Comparison of ENCODE assay signal across 10 cellular contexts in genomic region chr10:104076743-104077160, GRCh38. TPM values are rescaled to one million over a fixed set of nuclear protein-coding genes. Genes with fewer than 3 reads are reported as not detected.
DNase-seq lines count a peak whose midpoint lies in the region; FAIRE-seq and TF ChIP-seq lines count a peak whose summit lies in the region.
"Had no signal": no experiment of that assay in that cellular context is flagged by ENCODE, and none has a peak within 500 bp of the region (broad histone marks: within the 10 kb centered on the region; RNA-seq: fewer than 3 reads in every experiment).

No MANE protein-coding gene starts in this region.

- no peaks in the 10 kb centered on the region for H3K79me2 ChIP-seq in astrocyte (ENCODE audit: insufficient read depth, low read length)

- no peaks in the 10 kb centered on the region for H3K36me3 Mint-ChIP-seq in astrocyte (ENCODE audit: low read depth, unreplicated experiment)
- H3K36me3 Mint-ChIP-seq in activated naive CD8-positive, alpha-beta T cell treated with anti-CD3 and anti-CD28 coated beads for 36 hours = no peaks in the 10 kb centered on the region
- H3K36me3 Mint-ChIP-seq: memory B cell had no signal

- no peak overlapping the region for H3K27ac ChIP-seq in astrocyte (ENCODE audit: low read depth, low read length)
- no peak overlapping the region for H3K27ac ChIP-seq in iPS-20b (ENCODE audit: low read length)
- H3K27ac ChIP-seq in testis = no peak overlapping the region

- H3K27me3 ChIP-seq in astrocyte (ENCODE audit: insufficient read depth, low read length) (peaks cover 2% of the 10 kb centered on the region), iPS-20b (ENCODE audit: insufficient read depth, low read length) (no peaks in the 10 kb centered on the region), testis (no peaks in the 10 kb centered on the region)

- TF ChIP-seq CTCF in astrocyte (IDR thresholded peaks at IDR 0.05; ENCODE audit: insufficient read depth, low read depth, low read length) (no peak), testis (IDR thresholded peaks at IDR 0.05) (no peak)

- WGBS in testis, 2 donors = 32 to 43% methylated on average over 3 of the region's 3 CpGs

- DNase-seq in NCI-H1417 (lab: John Stamatoyannopoulos, UW) (peak; percentile 55 to 96 (median 81)), astrocyte (ENCODE audit: low read depth) (no peak), testis (peak; percentile 65), GOT3 (lab: John Stamatoyannopoulos, UW) (no peak), NCI-H446 treated with DMSO at 0.1 percent for 48 hours (lab: John Stamatoyannopoulos, UW) (no peak)
- DNase-seq in activated naive CD8-positive, alpha-beta T cell treated with anti-CD3 and anti-CD28 coated beads for 36 hours = no peak
- DNase-seq: Karpas-422 had no signal

- H3K27me3 Mint-ChIP-seq in astrocyte (ENCODE audit: low read depth, unreplicated experiment) = peaks cover 1% of the 10 kb centered on the region
- H3K27me3 Mint-ChIP-seq in activated naive CD8-positive, alpha-beta T cell treated with anti-CD3 and anti-CD28 coated beads for 36 hours = no peaks in the 10 kb centered on the region

- H3K4me1 ChIP-seq in astrocyte (ENCODE audit: insufficient read depth, low read length) = no peaks in the 10 kb centered on the region
- peaks cover 22% of the 10 kb centered on the region for H3K4me1 ChIP-seq in iPS-20b (ENCODE audit: insufficient read depth, low read length)
- H3K4me1 ChIP-seq in testis = peaks cover 4% of the 10 kb centered on the region

- H3K9me3 ChIP-seq in astrocyte (ENCODE audit: insufficient read depth, low read depth, low read length) (no peaks in the 10 kb centered on the region), iPS-20b (ENCODE audit: insufficient read depth, low read depth, low read length) (no peaks in the 10 kb centered on the region), testis (no peaks in the 10 kb centered on the region)

- H2AFZ ChIP-seq in astrocyte (ENCODE audit: low read depth, low read length) = no peak overlapping the region

- H4K20me1 ChIP-seq in astrocyte (ENCODE audit: insufficient read depth, low read length) = no peaks in the 10 kb centered on the region

- no peak for TF ChIP-seq POLR2A in testis (IDR thresholded peaks at IDR 0.05)

- H3K4me2 ChIP-seq in astrocyte (ENCODE audit: low read length) = peak overlapping the region; percentile 11

- no peak overlapping the region for H3K27ac Mint-ChIP-seq in astrocyte (ENCODE audit: unreplicated experiment)
- no peak overlapping the region for H3K27ac Mint-ChIP-seq in activated naive CD8-positive, alpha-beta T cell treated with anti-CD3 and anti-CD28 coated beads for 36 hours
- H3K27ac Mint-ChIP-seq: memory B cell had no signal

- H3K4me3 Mint-ChIP-seq in astrocyte (ENCODE audit: unreplicated experiment) = no peak overlapping the region
- no peak overlapping the region for H3K4me3 Mint-ChIP-seq in activated naive CD8-positive, alpha-beta T cell treated with anti-CD3 and anti-CD28 coated beads for 36 hours
- H3K4me3 Mint-ChIP-seq: memory B cell had no signal

- no peaks in the 10 kb centered on the region for H3K4me1 Mint-ChIP-seq in astrocyte (ENCODE audit: low read depth, unreplicated experiment)
- no peaks in the 10 kb centered on the region for H3K4me1 Mint-ChIP-seq in activated naive CD8-positive, alpha-beta T cell treated with anti-CD3 and anti-CD28 coated beads for 36 hours
- H3K4me1 Mint-ChIP-seq: memory B cell had no signal

- FAIRE-seq in astrocyte (lab: Jason Lieb, UNC) = no peak
- FAIRE-seq: GM19239 had no signal

- intact Hi-C loops in testis (cut with DNase I; ENCODE audit: low total_unique reads) = no loop called here

- no peak overlapping the region for H3K4me3 ChIP-seq in astrocyte (ENCODE audit: insufficient read depth, low read depth, low read length)
- H3K4me3 ChIP-seq in iPS-20b (ENCODE audit: low read length) = peak overlapping the region; percentile 42; the same call in 1 of the 2 replicates
- no peak overlapping the region for H3K4me3 ChIP-seq in testis

- H3K36me3 ChIP-seq in astrocyte (ENCODE audit: insufficient read depth, low read length) (no peaks in the 10 kb centered on the region), iPS-20b (ENCODE audit: insufficient read depth, low read depth, low read length) (no peaks in the 10 kb centered on the region), testis (ENCODE audit: low read depth, missing control alignments) (no peaks in the 10 kb centered on the region)

- no peak overlapping the region for H3K9ac ChIP-seq in astrocyte (ENCODE audit: low read length)
- H3K9ac ChIP-seq in iPS-20b (ENCODE audit: low read depth, low read length) = peak overlapping the region; percentile 53; the same call in 1 of the 2 replicates

- no peaks in the 10 kb centered on the region for H3K9me3 Mint-ChIP-seq in astrocyte (ENCODE audit: unreplicated experiment)
- no peaks in the 10 kb centered on the region for H3K9me3 Mint-ChIP-seq in activated naive CD8-positive, alpha-beta T cell treated with anti-CD3 and anti-CD28 coated beads for 36 hours
- H3K9me3 Mint-ChIP-seq: memory B cell had no signal

RNA-seq across cellular contexts. Expression of gene COL17A1, which starts 8.9 kb away (rescaled TPM):
- total RNA-seq in astrocyte (2.6 and 10.1 TPM in 2 replicates), testis (10 to 100 TPM in 1 of 2 donors, 1 to 10 TPM in 1; 7.1 to 30.6 TPM)
- 17.1 TPM for polyA plus RNA-seq in testis (ENCODE audit: insufficient read depth, low read depth, low replicate concordance)
- not detected for total RNA-seq in activated naive CD8-positive, alpha-beta T cell treated with anti-CD3 and anti-CD28 coated beads for 36 hours

RNA-seq across cellular contexts. Expression of gene SFR1, which starts 45.2 kb away (rescaled TPM):
- total RNA-seq in astrocyte (3.6 and 4.4 TPM in 2 replicates), testis (10 to 100 TPM; 14.7 to 42.8 TPM)
- polyA plus RNA-seq in testis (ENCODE audit: insufficient read depth, low read depth, low replicate concordance) = 25.3 TPM
- total RNA-seq in activated naive CD8-positive, alpha-beta T cell treated with anti-CD3 and anti-CD28 coated beads for 36 hours = 10 to 100 TPM; 17.6 to 19.6 TPM

Comparison
In these comparisons a context has a peak if more than half of its experiments do, and no peak if none do; other contexts are left out.
1. DNase-seq: peak in NCI-H1417 (3 of 3) and testis (single experiment); none in astrocyte (single experiment), GOT3 (single experiment), NCI-H446 treated with DMSO at 0.1 percent for 48 hours (single experiment) and activated naive CD8-positive, alpha-beta T cell treated with anti-CD3 and anti-CD28 coated beads for 36 hours (single experiment).